Comparison of ENCODE assay signal across 13 cellular contexts in genomic region chr13:44906758-44907157, GRCh38.
DNase-seq lines count a peak whose midpoint lies in the region; ATAC-seq and TF ChIP-seq lines count a peak whose summit lies in the region.
"Had no signal": no experiment of that assay in that cellular context is flagged by ENCODE, and none has a peak within 500 bp of the region (broad histone marks: within the 10 kb centered on the region; RNA-seq: fewer than 3 reads in every experiment).

No MANE protein-coding gene starts in this region.

- peaks cover 56% of the 10 kb centered on the region for H3K4me1 Mint-ChIP-seq in neural crest cell
- no peaks in the 10 kb centered on the region for H3K4me1 Mint-ChIP-seq in stimulated activated memory B cell treated with anti-CD40 and anti-IgM and Interleukin-4, amounts not matched to agents 10 μg/mL and 1 μg/mL and 100 μg/mL, for 72 hours

- H3K27ac Mint-ChIP-seq in neural crest cell (ENCODE audit: unreplicated experiment): no peak overlapping the region
- no peak overlapping the region for H3K27ac Mint-ChIP-seq in stimulated activated memory B cell treated with anti-CD40 and anti-IgM and Interleukin-4, amounts not matched to agents 10 μg/mL and 1 μg/mL and 100 μg/mL, for 72 hours
- H3K27ac Mint-ChIP-seq: dendritic cell treated with granulocyte-macrophage colony-stimulating factor and Interleukin-4, amounts not matched to agents 40 ng/mL and 50 ng/mL, for 4 days had no signal

- H3K9me3 Mint-ChIP-seq in neural crest cell: peaks cover 2% of the 10 kb centered on the region
- no peaks in the 10 kb centered on the region for H3K9me3 Mint-ChIP-seq in stimulated activated memory B cell treated with anti-CD40 and anti-IgM and Interleukin-4, amounts not matched to agents 10 μg/mL and 1 μg/mL and 100 μg/mL, for 72 hours

- no peaks in the 10 kb centered on the region for H3K27me3 ChIP-seq in cardiac muscle cell
- H3K27me3 ChIP-seq: BE2C, upper lobe of right lung had no signal

- no peaks in the 10 kb centered on the region for H3K36me3 Mint-ChIP-seq in neural crest cell (ENCODE audit: low read depth)
- no peaks in the 10 kb centered on the region for H3K36me3 Mint-ChIP-seq in stimulated activated memory B cell treated with anti-CD40 and anti-IgM and Interleukin-4, amounts not matched to agents 10 μg/mL and 1 μg/mL and 100 μg/mL, for 72 hours

- TF ChIP-seq CTCF in cardiac muscle cell (IDR thresholded peaks at IDR 0.05; ENCODE audit: low read depth, low read length) (no peak), neural crest cell (conservative IDR thresholded peaks at IDR 0.05) (no peak)

- H3K4me3 ChIP-seq in cardiac muscle cell: no peak overlapping the region
- H3K4me3 ChIP-seq: upper lobe of right lung had no signal

- H3K27me3 Mint-ChIP-seq in neural crest cell (ENCODE audit: low read depth): no peaks in the 10 kb centered on the region
- H3K27me3 Mint-ChIP-seq in stimulated activated memory B cell treated with anti-CD40 and anti-IgM and Interleukin-4, amounts not matched to agents 10 μg/mL and 1 μg/mL and 100 μg/mL, for 72 hours: peaks cover 23% of the 10 kb centered on the region

- no peaks in the 10 kb centered on the region for H3K9me3 ChIP-seq in cardiac muscle cell (ENCODE audit: low read depth)
- H3K9me3 ChIP-seq: upper lobe of right lung had no signal

- no peak for ATAC-seq in Right ventricle myocardium inferior
- ATAC-seq in stimulated activated memory B cell treated with anti-CD40 and anti-IgM and Interleukin-4, amounts not matched to agents 10 μg/mL and 1 μg/mL and 100 μg/mL, for 72 hours: no peak
- no peak for ATAC-seq in HG03175 (IDR thresholded peaks at IDR 0.05; ENCODE audit: unreplicated experiment)
- ATAC-seq: upper lobe of right lung had no signal

- no peak overlapping the region for H3K27ac ChIP-seq in cardiac muscle cell
- H3K27ac ChIP-seq: upper lobe of right lung had no signal

- DNase-seq in cardiac muscle cell (ENCODE audit: low read depth in 1 of 2, low spot score in 1 of 2) (peak; percentile 20 to 81), Right ventricle myocardium inferior (ENCODE audit: missing footprints) (no peak), fibroblast of gingiva (ENCODE audit: low read depth) (peak; percentile 91), neural crest cell (ENCODE audit: low read depth, low spot score) (no peak), NCI-H146 (lab: John Stamatoyannopoulos, UW) (no peak), posterior vena cava (ENCODE audit: low spot score) (no peak)
- DNase-seq: BE2C; kidney; stimulated activated CD4-positive, alpha-beta T cell treated with anti-CD3 and anti-CD28 coated beads, Interleukin-2, amount 100 ng/mL, for 24 hours; upper lobe of right lung had no signal

- H3K4me3 Mint-ChIP-seq in neural crest cell: peak overlapping the region; percentile 24
- H3K4me3 Mint-ChIP-seq in stimulated activated memory B cell treated with anti-CD40 and anti-IgM and Interleukin-4, amounts not matched to agents 10 μg/mL and 1 μg/mL and 100 μg/mL, for 72 hours: no peak overlapping the region
- H3K4me3 Mint-ChIP-seq: dendritic cell treated with granulocyte-macrophage colony-stimulating factor and Interleukin-4, amounts not matched to agents 40 ng/mL and 50 ng/mL, for 4 days had no signal

- peaks cover 4% of the 10 kb centered on the region for H3K4me1 ChIP-seq in cardiac muscle cell (ENCODE audit: low read depth)
- H3K4me1 ChIP-seq: BE2C had no signal

- intact Hi-C loops in Right ventricle myocardium inferior (cut with DNase I) (no loop called here), posterior vena cava (cut with DNase I) (loop anchor here in 1 of 2 donors (10.0 kb wide), 1 partner anchor 192 kb away; no protein-coding TSS in a partner anchor)

- no peaks in the 10 kb centered on the region for H3K36me3 ChIP-seq in cardiac muscle cell
- H3K36me3 ChIP-seq: BE2C, upper lobe of right lung had no signal

Comparison
In these comparisons a context has a peak if more than half of its experiments do, and no peak if none do; other contexts are left out.
1. DNase-seq: peak in cardiac muscle cell (2 of 2) and fibroblast of gingiva (single experiment); none in Right ventricle myocardium inferior (single experiment), neural crest cell (single experiment), NCI-H146 (single experiment) and posterior vena cava (single experiment).